ENCODE assay signal across 8 cellular contexts in genomic region chr12:131950182-131950913, GRCh38. TPM values are rescaled to one million over a fixed set of nuclear protein-coding genes. Genes with fewer than 3 reads are reported as not detected.
DNase-seq lines count a peak whose midpoint lies in the region; ATAC-seq, FAIRE-seq and TF ChIP-seq lines count a peak whose summit lies in the region.

No MANE protein-coding gene starts in this region.

- no peaks in the 10 kb centered on the region for H3K27me3 Mint-ChIP-seq in activated T-helper 1 cell treated with anti-CD3 and anti-CD28 coated beads, Interleukin-12 subunit alpha, Interleukin-12 subunit beta, Interleukin-2, Interleukin-4 antibody, amounts not matched to agents 30 ng/mL and 10 ng/mL and 1 ng/mL, durations not matched to agents 14 hours and 24 hours and 36 hours (ENCODE audit: insufficient read depth)
- no peaks in the 10 kb centered on the region for H3K27me3 Mint-ChIP-seq in progenitor cell of endocrine pancreas

- peak overlapping the region; percentile 92 for H3K4me3 Mint-ChIP-seq in activated T-helper 1 cell treated with anti-CD3 and anti-CD28 coated beads, Interleukin-12 subunit alpha, Interleukin-12 subunit beta, Interleukin-2, Interleukin-4 antibody, amounts not matched to agents 30 ng/mL and 10 ng/mL and 1 ng/mL, durations not matched to agents 14 hours and 24 hours and 36 hours
- H3K4me3 Mint-ChIP-seq in progenitor cell of endocrine pancreas (ENCODE audit: low read depth), result peak overlapping the region; percentile 90

- peak overlapping the region; percentile 83 for H3K4me3 ChIP-seq in Jurkat, Clone E6-1 (ENCODE audit: low read length)
- H3K4me3 ChIP-seq in cardiac muscle cell, result peak overlapping the region; percentile 82

- peak; percentile 33 for ATAC-seq in GM21619 (IDR thresholded peaks at IDR 0.05; ENCODE audit: unreplicated experiment)

- peaks cover 30% of the 10 kb centered on the region for H3K4me1 Mint-ChIP-seq in activated T-helper 1 cell treated with anti-CD3 and anti-CD28 coated beads, Interleukin-12 subunit alpha, Interleukin-12 subunit beta, Interleukin-2, Interleukin-4 antibody, amounts not matched to agents 30 ng/mL and 10 ng/mL and 1 ng/mL, durations not matched to agents 14 hours and 24 hours and 36 hours (ENCODE audit: low read depth)
- H3K4me1 Mint-ChIP-seq in progenitor cell of endocrine pancreas (ENCODE audit: low read depth), result no peaks in the 10 kb centered on the region

- no peaks in the 10 kb centered on the region for H3K4me1 ChIP-seq in cardiac muscle cell (ENCODE audit: low read depth)

- peak; percentile 74 for DNase-seq in GM03348 (ENCODE audit: low spot score)
- DNase-seq in Jurkat, Clone E6-1 (ENCODE audit: low read depth, low spot score), result no peak
- DNase-seq in activated T-helper 1 cell treated with anti-CD3 and anti-CD28 coated beads, Interleukin-12 subunit alpha, Interleukin-12 subunit beta, Interleukin-2, Interleukin-4 antibody, amounts not matched to agents 30 ng/mL and 10 ng/mL and 1 ng/mL, durations not matched to agents 14 hours and 24 hours and 36 hours (ENCODE audit: low spot score), result peak; percentile 26
- DNase-seq in cardiac muscle cell (ENCODE audit: low read depth in 1 of 2, low spot score in 1 of 2), result peak; percentile 10 to 50
- peak; percentile 40 for DNase-seq in progenitor cell of endocrine pancreas (ENCODE audit: low spot score, unreplicated experiment)
- no peak for DNase-seq in D721Med (ENCODE audit: insufficient read length, low spot score)
- DNase-seq in DMS153 treated with DMSO at 0.1 percent for 48 hours (lab: John Stamatoyannopoulos, UW; ENCODE audit: unreplicated experiment), result no peak

- intact Hi-C loops in activated T-helper 1 cell treated with anti-CD3 and anti-CD28 coated beads, Interleukin-12 subunit alpha, Interleukin-12 subunit beta, Interleukin-2, Interleukin-4 antibody, amounts not matched to agents 30 ng/mL and 10 ng/mL and 1 ng/mL, durations not matched to agents 14 hours and 24 hours and 36 hours (cut with micrococcal nuclease), result loop anchor here (5.0 kb wide), 1 partner anchor 737 kb away; the partner anchor contains the start of genes POLE and PXMP2

- H3K36me3 ChIP-seq in cardiac muscle cell, result no peaks in the 10 kb centered on the region

- H3K9me3 ChIP-seq in cardiac muscle cell (ENCODE audit: low read depth), result no peaks in the 10 kb centered on the region

- H3K9me3 Mint-ChIP-seq in activated T-helper 1 cell treated with anti-CD3 and anti-CD28 coated beads, Interleukin-12 subunit alpha, Interleukin-12 subunit beta, Interleukin-2, Interleukin-4 antibody, amounts not matched to agents 30 ng/mL and 10 ng/mL and 1 ng/mL, durations not matched to agents 14 hours and 24 hours and 36 hours, result no peaks in the 10 kb centered on the region
- no peaks in the 10 kb centered on the region for H3K9me3 Mint-ChIP-seq in progenitor cell of endocrine pancreas (ENCODE audit: low read depth)

- H3K27ac Mint-ChIP-seq in activated T-helper 1 cell treated with anti-CD3 and anti-CD28 coated beads, Interleukin-12 subunit alpha, Interleukin-12 subunit beta, Interleukin-2, Interleukin-4 antibody, amounts not matched to agents 30 ng/mL and 10 ng/mL and 1 ng/mL, durations not matched to agents 14 hours and 24 hours and 36 hours, result peak overlapping the region; percentile 90
- H3K27ac Mint-ChIP-seq in progenitor cell of endocrine pancreas, result peak overlapping the region; percentile 92

- no peaks in the 10 kb centered on the region for H3K27me3 ChIP-seq in cardiac muscle cell

- peaks cover 4% of the 10 kb centered on the region for H3K36me3 Mint-ChIP-seq in activated T-helper 1 cell treated with anti-CD3 and anti-CD28 coated beads, Interleukin-12 subunit alpha, Interleukin-12 subunit beta, Interleukin-2, Interleukin-4 antibody, amounts not matched to agents 30 ng/mL and 10 ng/mL and 1 ng/mL, durations not matched to agents 14 hours and 24 hours and 36 hours (ENCODE audit: low read depth)
- no peaks in the 10 kb centered on the region for H3K36me3 Mint-ChIP-seq in progenitor cell of endocrine pancreas (ENCODE audit: insufficient read depth)

- FAIRE-seq in D721Med (lab: Jason Lieb, UNC), result no peak

- TF ChIP-seq CTCF in cardiac muscle cell (IDR thresholded peaks at IDR 0.05; ENCODE audit: low read depth, low read length) (no peak), progenitor cell of endocrine pancreas (IDR thresholded peaks at IDR 0.05; ENCODE audit: unreplicated experiment) (no peak), D721Med (IDR thresholded peaks at IDR 0.05; ENCODE audit: insufficient read depth, missing control alignments) (no peak)

- peak overlapping the region; percentile 82 for H3K27ac ChIP-seq in cardiac muscle cell

RNA-seq across cellular contexts. Expression of gene EP400, which starts 0.6 kb away (rescaled TPM):
- polyA plus RNA-seq in Jurkat, Clone E6-1 (2012; ENCODE audit: insufficient read depth, insufficient read length), result 31.4 TPM
- total RNA-seq in activated T-helper 1 cell treated with anti-CD3 and anti-CD28 coated beads, Interleukin-12 subunit alpha, Interleukin-12 subunit beta, Interleukin-2, Interleukin-4 antibody, amounts not matched to agents 30 ng/mL and 10 ng/mL and 1 ng/mL, durations not matched to agents 14 hours and 24 hours and 36 hours, result 66.6 TPM in 2 replicates
- total RNA-seq in cardiac muscle cell (13.2 and 28.4 TPM in 2 replicates), progenitor cell of endocrine pancreas (63.0 and 66.6 TPM in 2 replicates)
- 14.6 and 15.8 TPM in 2 replicates for polyA plus RNA-seq in cardiac muscle cell

RNA-seq across cellular contexts. Expression of gene PUS1, which starts 21.3 kb away (rescaled TPM):
- 49.7 TPM for polyA plus RNA-seq in Jurkat, Clone E6-1 (2012; ENCODE audit: insufficient read depth, insufficient read length)
- total RNA-seq in activated T-helper 1 cell treated with anti-CD3 and anti-CD28 coated beads, Interleukin-12 subunit alpha, Interleukin-12 subunit beta, Interleukin-2, Interleukin-4 antibody, amounts not matched to agents 30 ng/mL and 10 ng/mL and 1 ng/mL, durations not matched to agents 14 hours and 24 hours and 36 hours, result 92.1 and 100.0 TPM in 2 replicates
- 7.2 and 7.4 TPM in 2 replicates for total RNA-seq in cardiac muscle cell
- polyA plus RNA-seq in cardiac muscle cell, result 7.6 and 10.4 TPM in 2 replicates
- 38.5 and 40.4 TPM in 2 replicates for total RNA-seq in progenitor cell of endocrine pancreas

RNA-seq across cellular contexts. Expression of gene ULK1, which starts 55.9 kb away (rescaled TPM):
- 36.2 TPM for polyA plus RNA-seq in Jurkat, Clone E6-1 (2012; ENCODE audit: insufficient read depth, insufficient read length)
- total RNA-seq in activated T-helper 1 cell treated with anti-CD3 and anti-CD28 coated beads, Interleukin-12 subunit alpha, Interleukin-12 subunit beta, Interleukin-2, Interleukin-4 antibody, amounts not matched to agents 30 ng/mL and 10 ng/mL and 1 ng/mL, durations not matched to agents 14 hours and 24 hours and 36 hours, result 28.4 TPM in 2 replicates
- total RNA-seq in cardiac muscle cell, result 17.8 and 27.6 TPM in 2 replicates
- 14.2 and 16.2 TPM in 2 replicates for polyA plus RNA-seq in cardiac muscle cell
- total RNA-seq in progenitor cell of endocrine pancreas, result 111 and 122 TPM in 2 replicates

Comparison
In these comparisons a context has a peak if more than half of its experiments do, and no peak if none do; other contexts are left out.
1. DNase-seq: peak in GM03348 (single experiment), activated T-helper 1 cell treated with anti-CD3 and anti-CD28 coated beads, Interleukin-12 subunit alpha, Interleukin-12 subunit beta, Interleukin-2, Interleukin-4 antibody, amounts not matched to agents 30 ng/mL and 10 ng/mL and 1 ng/mL, durations not matched to agents 14 hours and 24 hours and 36 hours (single experiment), cardiac muscle cell (2 of 2) and progenitor cell of endocrine pancreas (single experiment); none in Jurkat, Clone E6-1 (single experiment), D721Med (single experiment) and DMS153 treated with DMSO at 0.1 percent for 48 hours (single experiment).